ENCODE assay signal across 1 cellular context in genomic region chr11:34274712-34275398, GRCh38.
TF ChIP-seq lines count a peak whose summit lies in the region.

No MANE protein-coding gene starts in this region.

TF ChIP-seq in GM23338, 12 proteins besides CTCF, POLR2A, EP300 and RAD21 (continued from another document):
- TF ChIP-seq CREB1 (CRISPR knock-in tag; IDR thresholded peaks at IDR 0.05; ENCODE audit: low read depth): no peak
- TF ChIP-seq EZH2phosphoT487 (IDR thresholded peaks at IDR 0.05; ENCODE audit: unreplicated experiment): no peak
